15 cellular contexts compared by ENCODE assay signal in genomic region chr2:98049991-98050519, GRCh38. TPM values are rescaled to one million over a fixed set of nuclear protein-coding genes. Genes with fewer than 3 reads are reported as not detected.
A peak's percentile ranks its signal among the peaks of the same experiment; 100 is the strongest.
DNase-seq lines count a peak whose midpoint lies in the region; ATAC-seq and TF ChIP-seq lines count a peak whose summit lies in the region.
"Had no signal": no experiment of that assay in that cellular context is flagged by ENCODE, and none has a peak within 500 bp of the region (broad histone marks: within the 10 kb centered on the region; RNA-seq: fewer than 3 reads in every experiment).

No MANE protein-coding gene starts in this region.

- H3K9me3 ChIP-seq in PC-3 (ENCODE audit: low read length) (no peaks in the 10 kb centered on the region), transverse colon (peaks cover 0 to 7% of the 10 kb centered on the region in 2 donors), gastrocnemius medialis (no peaks in the 10 kb centered on the region)

- no peak for TF ChIP-seq EP300 in transverse colon (IDR thresholded peaks at IDR 0.05; ENCODE audit: low read depth)

- in situ Hi-C loops in transverse colon (cut with MboI; ENCODE audit: low pct_ligation_motif_present in 1 of 4, low pct_unique_long_range_greater_than_20kb in 1 of 4, low sequenced_read_pairs in 3 of 4) (no loop called here), gastrocnemius medialis (cut with MboI; ENCODE audit: low sequenced_read_pairs in 4 of 4) (no loop called here)

- no peak overlapping the region for H3K9ac ChIP-seq in PC-3 (ENCODE audit: low read length)

- WGBS in transverse colon (ENCODE audit: low coverage in 1 of 2), 2 donors = 49 to 62% methylated on average over 3 of the region's 3 CpGs

- no peaks in the 10 kb centered on the region for H4K20me1 ChIP-seq in PC-3 (ENCODE audit: low read length)

- no TSS peak for BruUV-seq in PC-3 (replicated peaks; lab: Mats Ljungman, UMichigan)

- no peak overlapping the region for H3K4me2 ChIP-seq in PC-3 (ENCODE audit: low read length)

- no peaks in the 10 kb centered on the region for H3K27me3 ChIP-seq in PC-3 (ENCODE audit: low read length)
- H3K27me3 ChIP-seq in transverse colon = no peaks in the 10 kb centered on the region
- H3K27me3 ChIP-seq in gastrocnemius medialis = no peaks in the 10 kb centered on the region

- peak; percentile 77 for DNase-seq in PC-3
- DNase-seq in epithelial cell of esophagus (ENCODE audit: low read depth) = peak; percentile 75
- DNase-seq in left colon = peak in 1 of 2 donors; percentile 60
- peak; percentile 42 for DNase-seq in transverse colon
- DNase-seq in gastrocnemius medialis = no peak
- no peak for DNase-seq in pons (ENCODE audit: low spot score)
- DNase-seq: EL, H7, NCI-H1436, NCI-H2029, NCI-H774 had no signal

- ATAC-seq in PC-3 (peak; percentile 91), left colon (peak; percentile 99), HG02885 (IDR thresholded peaks at IDR 0.05; ENCODE audit: poor library complexity, unreplicated experiment) (no peak), gastrocnemius medialis (no peak)
- ATAC-seq: Right ventricle myocardium inferior had no signal

- H3K9me2 ChIP-seq in PC-3 (replicated peaks; ENCODE audit: low read length) = no peaks in the 10 kb centered on the region

- intact Hi-C loops in PC-3 (cut with micrococcal nuclease) = no loop called here
- intact Hi-C loops in left colon (cut with DNase I, micrococcal nuclease) = no loop called here
- intact Hi-C loops in transverse colon (cut with DNase I; ENCODE audit: low total_unique reads) = no loop called here
- intact Hi-C loops in gastrocnemius medialis (cut with DNase I; ENCODE audit: low total_unique reads) = no loop called here

- CTCF ChIA-PET in PC-3 (lab: Charles Lee) = no interaction called here

- H3K27ac ChIP-seq in PC-3 (ENCODE audit: low read length) (no peak overlapping the region), transverse colon (peak overlapping the region; percentile 53 to 68 (median 58)), gastrocnemius medialis (no peak overlapping the region)
- H3K27ac ChIP-seq: SK-N-MC had no signal

- POLR2A ChIA-PET in PC-3 (lab: Charles Lee; ENCODE audit: unreplicated experiment) = interaction anchor here (0.7 kb wide), 1 partner anchor 465 kb away, joined by 4 read pairs; no protein-coding TSS in a partner anchor

- TF ChIP-seq POLR2A in transverse colon (IDR thresholded peaks at IDR 0.05) (no peak), gastrocnemius medialis (IDR thresholded peaks at IDR 0.05) (no peak)

- peaks cover 8% of the 10 kb centered on the region; the same call in 1 of the 2 replicates for H3K4me1 ChIP-seq in PC-3 (ENCODE audit: insufficient read depth, low read length)
- H3K4me1 ChIP-seq in transverse colon = peaks cover 0 to 17% (median 7%) of the 10 kb centered on the region in 4 donors
- H3K4me1 ChIP-seq in gastrocnemius medialis = peaks cover 0 to 3% of the 10 kb centered on the region in 2 donors

- H2AFZ ChIP-seq in PC-3 (ENCODE audit: low read length) = no peak overlapping the region

- H3K36me3 ChIP-seq in PC-3 (ENCODE audit: low read depth, low read length) (no peaks in the 10 kb centered on the region), transverse colon (no peaks in the 10 kb centered on the region), gastrocnemius medialis (no peaks in the 10 kb centered on the region)

- no peaks in the 10 kb centered on the region for H3K79me2 ChIP-seq in PC-3 (ENCODE audit: low read length)

- H3F3A ChIP-seq in PC-3 (ENCODE audit: low read length, unreplicated experiment) = no peaks in the 10 kb centered on the region

- H3K4me3 ChIP-seq in PC-3 (ENCODE audit: low read length) = no peak overlapping the region
- no peak overlapping the region for H3K4me3 ChIP-seq in epithelial cell of esophagus (ENCODE audit: low read length)
- no peak overlapping the region for H3K4me3 ChIP-seq in transverse colon
- no peak overlapping the region for H3K4me3 ChIP-seq in gastrocnemius medialis
- H3K4me3 ChIP-seq: SK-N-MC had no signal

- TF ChIP-seq CTCF in PC-3 (conservative IDR thresholded peaks at IDR 0.05; ENCODE audit: low read depth, low read length) = no peak
- no peak for TF ChIP-seq CTCF in epithelial cell of esophagus (IDR thresholded peaks at IDR 0.05; ENCODE audit: insufficient read depth, low read depth, low read length, missing control alignments)
- TF ChIP-seq CTCF in transverse colon (IDR thresholded peaks at IDR 0.05) = no peak
- no peak for TF ChIP-seq CTCF in gastrocnemius medialis (IDR thresholded peaks at IDR 0.05 in 4 of 5, conservative IDR thresholded peaks at IDR 0.05 in 1 of 5)

RNA-seq across cellular contexts. Expression of gene VWA3B, which starts 36.9 kb away (rescaled TPM):
- total RNA-seq in PC-3 (2014; rRNA removed) (not detected in 2 replicates), left colon (1 to 10 TPM; 2.9 to 3.9 TPM), transverse colon (under 1 TPM in 2 of 4 donors, not detected in 2; 0.41 to 0.48 TPM), gastrocnemius medialis (not detected)
- total RNA-seq: NCI-H460 had no signal

RNA-seq across cellular contexts. Expression of gene TMEM131, which starts 54.3 kb away (rescaled TPM):
- total RNA-seq in PC-3 (2014; rRNA removed) (21.1 and 27.2 TPM in 2 replicates), left colon (10 to 100 TPM; 80.6 to 89.5 TPM), transverse colon (10 to 100 TPM; 78.4 to 86.4 (median 80.5) TPM), gastrocnemius medialis (10 to 100 TPM; 10.3 to 39.2 (median 20.0) TPM)

Comparison
In these comparisons a context has a peak if more than half of its experiments do, and no peak if none do; other contexts are left out.
1. ATAC-seq: peak in PC-3 (single experiment) and left colon (single experiment); none in HG02885 (single experiment) and gastrocnemius medialis (0 of 2).
2. DNase-seq: peak in PC-3 (single experiment), epithelial cell of esophagus (single experiment) and transverse colon (single experiment); none in gastrocnemius medialis (0 of 2) and pons (single experiment).
3. H3K27ac ChIP-seq: peak in transverse colon (4 of 4); none in PC-3 (single experiment) and gastrocnemius medialis (0 of 4).